13 cellular contexts compared by ENCODE assay signal in genomic region chr6:110689275-110689935, GRCh38.
DNase-seq lines count a peak whose midpoint lies in the region; ATAC-seq and TF ChIP-seq lines count a peak whose summit lies in the region.
"Had no signal": no experiment of that assay in that cellular context is flagged by ENCODE, and none has a peak within 500 bp of the region (broad histone marks: within the 10 kb centered on the region; RNA-seq: fewer than 3 reads in every experiment).

No MANE protein-coding gene starts in this region.

- peak overlapping the region; percentile 45 for H3K27ac Mint-ChIP-seq in endodermal cell

- H3K4me1 Mint-ChIP-seq in endodermal cell: peaks cover 39% of the 10 kb centered on the region

- no peak overlapping the region for H3K4me3 Mint-ChIP-seq in endodermal cell

- TF ChIP-seq CTCF in endodermal cell (conservative IDR thresholded peaks at IDR 0.05): no peak
- TF ChIP-seq CTCF in thyroid gland (IDR thresholded peaks at IDR 0.05): no peak
- TF ChIP-seq CTCF in esophagus muscularis mucosa (IDR thresholded peaks at IDR 0.05): no peak

- WGBS in endodermal cell (ENCODE audit: insufficient coverage in 1 of 2, insufficient read length in 1 of 2), 2 experiments: 91 to 95% methylated on average over 5 to 6 of the region's 6 CpGs
- WGBS in thyroid gland, 2 donors: 81 to 82% methylated on average over 6 of the region's 6 CpGs
- WGBS in esophagus muscularis mucosa: 87% methylated on average over 6 of the region's 6 CpGs

- H3K4me1 ChIP-seq in endodermal cell (ENCODE audit: control insufficient read depth, insufficient read depth, low read length) (peaks cover 26% of the 10 kb centered on the region), thyroid gland (peaks cover 6 to 14% of the 10 kb centered on the region in 2 donors), esophagus muscularis mucosa (peaks cover 0 to 4% (median 0%) of the 10 kb centered on the region in 4 donors)

- no peaks in the 10 kb centered on the region for H3K27me3 Mint-ChIP-seq in endodermal cell (ENCODE audit: insufficient read depth)

- H3K9me3 ChIP-seq in endodermal cell (ENCODE audit: control insufficient read depth, low read length): no peaks in the 10 kb centered on the region
- no peaks in the 10 kb centered on the region for H3K9me3 ChIP-seq in thyroid gland
- no peaks in the 10 kb centered on the region for H3K9me3 ChIP-seq in esophagus muscularis mucosa

- H3K9ac ChIP-seq in endodermal cell (ENCODE audit: extremely low read depth, low read length, poor library complexity, severe bottlenecking): no peak overlapping the region

- ATAC-seq in HG03520 (IDR thresholded peaks at IDR 0.05; ENCODE audit: unreplicated experiment): no peak

- H3K36me3 Mint-ChIP-seq in endodermal cell (ENCODE audit: low read depth): peaks cover 4% of the 10 kb centered on the region

- no peak for TF ChIP-seq POLR2A in thyroid gland (IDR thresholded peaks at IDR 0.05)
- no peak for TF ChIP-seq POLR2A in esophagus muscularis mucosa (IDR thresholded peaks at IDR 0.05; ENCODE audit: low read depth)

- intact Hi-C loops in thyroid gland (cut with DNase I): no loop called here
- intact Hi-C loops in esophagus muscularis mucosa (cut with DNase I): no loop called here

- DNase-seq in SHP77 (lab: John Stamatoyannopoulos, UW) (peak; percentile 12 to 33), SHP77 treated with DMSO at 0.1 percent for 48 hours (lab: John Stamatoyannopoulos, UW) (no peak), NCI-H2196 (lab: John Stamatoyannopoulos, UW; ENCODE audit: unreplicated experiment) (peak; percentile 33), endodermal cell (peak; percentile 54), thyroid gland (peak; percentile 41 to 50), esophagus muscularis mucosa (ENCODE audit: extremely low spot score) (no peak), nucleus accumbens (lab: John Stamatoyannopoulos, UW) (no peak)
- DNase-seq: activated gamma-delta T cell treated with Interleukin-2 at 50 U/mL for 16 hours; kidney; NCI-H2227 treated with DMSO at 0.1 percent for 48 hours; occipital lobe; stimulated activated CD4-positive, alpha-beta T cell treated with anti-CD3 and anti-CD28 coated beads, Interleukin-15, amount 100 ng/mL, for 24 hours had no signal

- no peak for TF ChIP-seq EP300 in esophagus muscularis mucosa (IDR thresholded peaks at IDR 0.05)

- H3K27ac ChIP-seq in endodermal cell (ENCODE audit: low read depth, low read length): no peak overlapping the region
- H3K27ac ChIP-seq in thyroid gland: no peak overlapping the region
- H3K27ac ChIP-seq in esophagus muscularis mucosa (replicated peaks in 1 of 4): no peak overlapping the region

- H3K27me3 ChIP-seq in endodermal cell (ENCODE audit: control insufficient read depth, insufficient read depth, low read length, poor library complexity, severe bottlenecking): no peaks in the 10 kb centered on the region
- no peaks in the 10 kb centered on the region for H3K27me3 ChIP-seq in thyroid gland
- no peaks in the 10 kb centered on the region for H3K27me3 ChIP-seq in esophagus muscularis mucosa

- H3K9me3 Mint-ChIP-seq in endodermal cell: no peaks in the 10 kb centered on the region

- no peaks in the 10 kb centered on the region for H3K36me3 ChIP-seq in endodermal cell (ENCODE audit: control insufficient read depth, insufficient read depth, low read length)
- no peaks in the 10 kb centered on the region for H3K36me3 ChIP-seq in thyroid gland
- H3K36me3 ChIP-seq in esophagus muscularis mucosa: no peaks in the 10 kb centered on the region

- H3K4me3 ChIP-seq in endodermal cell (ENCODE audit: low read length) (no peak overlapping the region), thyroid gland (replicated peaks in 1 of 3) (no peak overlapping the region), esophagus muscularis mucosa (no peak overlapping the region)

Comparison
In these comparisons a context has a peak if more than half of its experiments do, and no peak if none do; other contexts are left out.
1. DNase-seq: peak in SHP77 (2 of 2), NCI-H2196 (single experiment), endodermal cell (single experiment) and thyroid gland (2 of 2); none in SHP77 treated with DMSO at 0.1 percent for 48 hours (single experiment), esophagus muscularis mucosa (single experiment) and nucleus accumbens (0 of 56).